ENCODE assay signal across 22 cellular contexts in the genomic region with DNA sequence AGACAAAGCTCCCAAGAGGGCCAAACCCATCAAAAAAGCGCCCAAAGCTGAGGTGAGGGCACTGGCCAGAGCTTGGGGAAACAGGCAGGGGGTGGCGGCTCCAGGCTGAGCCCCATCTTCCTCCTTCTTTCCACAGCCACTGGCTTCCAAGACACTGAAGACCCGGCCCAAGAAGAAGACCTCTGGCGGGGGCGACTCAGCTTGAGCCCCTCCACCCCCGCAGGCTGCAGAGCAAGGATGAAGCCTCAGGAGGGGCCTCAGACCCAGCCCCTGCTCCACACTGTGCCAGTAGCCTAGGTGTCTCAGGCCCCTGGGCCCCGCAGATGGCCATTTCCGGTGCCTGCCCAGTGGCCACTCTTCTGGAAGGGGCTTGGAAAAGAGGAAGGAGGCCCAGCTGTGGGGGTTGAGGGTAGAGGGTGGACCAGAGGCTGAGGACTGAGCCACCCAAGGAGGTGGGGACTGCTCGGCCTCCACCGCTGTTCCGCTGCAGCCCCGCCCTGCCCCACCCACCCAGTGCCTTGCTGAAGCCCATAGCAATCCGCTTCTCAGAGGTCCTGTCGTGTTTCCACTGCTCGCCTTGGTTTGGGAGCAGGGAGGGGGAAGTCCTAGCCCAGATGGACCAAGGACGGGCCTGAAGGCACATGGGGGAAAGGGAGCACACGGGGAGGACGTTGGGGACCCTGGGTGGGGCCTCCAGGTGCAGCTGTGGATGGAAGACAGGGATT. TPM values are rescaled to one million over a fixed set of nuclear protein-coding genes. Genes with fewer than 3 reads are reported as not detected.
DNase-seq lines count a peak whose midpoint lies in the region; ATAC-seq, FAIRE-seq and TF ChIP-seq lines count a peak whose summit lies in the region.
"Had no signal": no experiment of that assay in that cellular context is flagged by ENCODE, and none has a peak within 500 bp of the region (broad histone marks: within the 10 kb centered on the region; RNA-seq: fewer than 3 reads in every experiment).

No MANE protein-coding gene starts in this region.

- H3K27me3 ChIP-seq in K562 (ENCODE audit: control insufficient read depth in 2 of 2, insufficient read depth in 2 of 2, low read length in 2 of 2) = no peaks in the 10 kb centered on the region
- H3K27me3 ChIP-seq: BE2C had no signal

- H3K4me3 Mint-ChIP-seq in natural killer cell treated with Interleukin-12 subunit alpha and Interleukin-12 subunit beta and Interleukin-15 and Interleukin-18, amount 100 ng/mL, for 72 hours = no peak overlapping the region
- H3K4me3 Mint-ChIP-seq in natural killer cell (no peak overlapping the region), nephron progenitor cell (no peak overlapping the region)
- H3K4me3 Mint-ChIP-seq in activated naive CD8-positive, alpha-beta T cell treated with anti-CD3 and anti-CD28 coated beads, Interleukin-2, amount 50 U/mL, for 24 hours = no peak overlapping the region
- H3K4me3 Mint-ChIP-seq: CD8-positive, alpha-beta T cell; HFFc6 had no signal

- no peaks in the 10 kb centered on the region for H3K36me3 Mint-ChIP-seq in natural killer cell treated with Interleukin-12 subunit alpha and Interleukin-12 subunit beta and Interleukin-15 and Interleukin-18, amount 100 ng/mL, for 72 hours
- H3K36me3 Mint-ChIP-seq in natural killer cell = no peaks in the 10 kb centered on the region
- H3K36me3 Mint-ChIP-seq in nephron progenitor cell (ENCODE audit: low read depth) = peaks cover 5% of the 10 kb centered on the region
- no peaks in the 10 kb centered on the region for H3K36me3 Mint-ChIP-seq in activated naive CD8-positive, alpha-beta T cell treated with anti-CD3 and anti-CD28 coated beads, Interleukin-2, amount 50 U/mL, for 24 hours (ENCODE audit: low read depth)
- H3K36me3 Mint-ChIP-seq: CD8-positive, alpha-beta T cell had no signal

- no peak for TF ChIP-seq CTCF in natural killer cell (IDR thresholded peaks at IDR 0.05)
- TF ChIP-seq CTCF in K562 (IDR thresholded peaks at IDR 0.05 in 2 of 3, conservative IDR thresholded peaks at IDR 0.05 in 1 of 3; ENCODE audit: insufficient read depth in 2 of 3, low read depth in 1 of 3, low read length in 3 of 3) = no peak
- TF ChIP-seq CTCF in nephron progenitor cell (IDR thresholded peaks at IDR 0.05) = no peak

- no TSS peak for BruUV-seq in K562 (replicated peaks; lab: Mats Ljungman, UMichigan)

- WGBS in K562 (ENCODE audit: insufficient coverage, low coverage, missing lambda C conversion rate) = 32% methylated on average over 13 of the region's 18 CpGs

- no peak overlapping the region for H3K27ac ChIP-seq in K562 (ENCODE audit: extremely low read depth, low read depth, low read length)
- H3K27ac ChIP-seq: C4-2B had no signal

- no peaks in the 10 kb centered on the region for H3K36me3 ChIP-seq in K562 (ENCODE audit: control insufficient read depth, insufficient read depth, low read length)
- H3K36me3 ChIP-seq: BE2C had no signal

- H4K20me1 ChIP-seq in K562 (replicated peaks; ENCODE audit: control insufficient read depth, insufficient read depth, low read length) = no peaks in the 10 kb centered on the region

- TF ChIP-seq RAD21 in K562 (CRISPR knock-in tag; conservative IDR thresholded peaks at IDR 0.05 in 1 of 2, IDR thresholded peaks at IDR 0.05 in 1 of 2) = no peak

- intact Hi-C loops in natural killer cell (cut with micrococcal nuclease) (no loop called here), K562 (cut with micrococcal nuclease) (no loop called here)

- no peak overlapping the region for H3K4me2 ChIP-seq in K562 (ENCODE audit: insufficient read depth, low read length)

- no peaks in the 10 kb centered on the region for H3K27me3 Mint-ChIP-seq in natural killer cell treated with Interleukin-12 subunit alpha and Interleukin-12 subunit beta and Interleukin-15 and Interleukin-18, amount 100 ng/mL, for 72 hours
- peaks cover 0 to 4% of the 10 kb centered on the region in 2 donors for H3K27me3 Mint-ChIP-seq in natural killer cell (ENCODE audit: low read depth in 2 of 2)
- peaks cover 4% of the 10 kb centered on the region for H3K27me3 Mint-ChIP-seq in nephron progenitor cell (ENCODE audit: low read depth, poor library complexity)
- H3K27me3 Mint-ChIP-seq in activated naive CD8-positive, alpha-beta T cell treated with anti-CD3 and anti-CD28 coated beads, Interleukin-2, amount 50 U/mL, for 24 hours = peaks cover 4% of the 10 kb centered on the region

- TF ChIP-seq POLR2A in K562 (conservative IDR thresholded peaks at IDR 0.05) = no peak

- H3K9me1 ChIP-seq in K562 (ENCODE audit: control insufficient read depth, insufficient read depth, low read length) = no peaks in the 10 kb centered on the region

- ATAC-seq in natural killer cell treated with Interleukin-12 subunit alpha and Interleukin-12 subunit beta and Interleukin-15 and Interleukin-18, amount 100 ng/mL, for 72 hours = no peak
- ATAC-seq in natural killer cell = no peak
- peak; percentile 62 for ATAC-seq in K562
- ATAC-seq in activated naive CD8-positive, alpha-beta T cell treated with anti-CD3 and anti-CD28 coated beads, Interleukin-2, amount 50 U/mL, for 24 hours = no peak
- ATAC-seq: CD8-positive, alpha-beta T cell had no signal

- H3K4me3 ChIP-seq in K562 = no peak overlapping the region
- H3K4me3 ChIP-seq: HAP-1 had no signal

- POLR2A ChIA-PET in K562 (lab: Yijun Ruan, JAX) = interaction anchor here (0.5 to 0.6 kb wide), 2 partner anchors 39 to 86 kb away, joined by 3 read pairs; no protein-coding TSS in a partner anchor

- peak; percentile 29 for DNase-seq in natural killer cell treated with Interleukin-12 subunit alpha and Interleukin-12 subunit beta and Interleukin-15 and Interleukin-18, amount 100 ng/mL, for 72 hours (ENCODE audit: low spot score)
- DNase-seq in natural killer cell = no peak
- peak; percentile 60 to 76 (median 68) for DNase-seq in K562 (ENCODE audit: extremely low read depth in 1 of 4, low spot score in 3 of 4)
- DNase-seq in nephron progenitor cell = no peak
- no peak for DNase-seq in RKO (ENCODE audit: low spot score)
- DNase-seq in activated naive CD8-positive, alpha-beta T cell treated with anti-CD3 and anti-CD28 coated beads, Interleukin-2, amount 50 U/mL, for 24 hours = no peak
- DNase-seq in NCI-H1417 treated with DMSO at 0.1 percent for 48 hours (lab: John Stamatoyannopoulos, UW) = no peak
- DNase-seq: BE2C; CD8-positive, alpha-beta T cell; COR-L47; DMS153; DMS79 treated with DMSO at 0.1 percent for 48 hours; EL; GOT3; HFFc6 had no signal

- in situ Hi-C loops in K562 (cut with MboI) = no loop called here

- FAIRE-seq in K562 (lab: Jason Lieb, UNC) = no peak
- FAIRE-seq: A204.1, D721Med, G401.6, GM12891, GM19239 had no signal

- H3K79me2 ChIP-seq in K562 (ENCODE audit: control insufficient read depth, insufficient read depth, low read length) = no peaks in the 10 kb centered on the region

- H3K27ac Mint-ChIP-seq in natural killer cell treated with Interleukin-12 subunit alpha and Interleukin-12 subunit beta and Interleukin-15 and Interleukin-18, amount 100 ng/mL, for 72 hours = no peak overlapping the region
- H3K27ac Mint-ChIP-seq in natural killer cell (no peak overlapping the region), nephron progenitor cell (peak overlapping the region; percentile 51)
- no peak overlapping the region for H3K27ac Mint-ChIP-seq in activated naive CD8-positive, alpha-beta T cell treated with anti-CD3 and anti-CD28 coated beads, Interleukin-2, amount 50 U/mL, for 24 hours
- H3K27ac Mint-ChIP-seq: CD8-positive, alpha-beta T cell; HFFc6 had no signal

- CTCF ChIA-PET in K562 (lab: Yijun Ruan, JAX; ENCODE audit: low intra/inter-chr PET ratio) = no interaction called here

- H3K4me1 ChIP-seq in K562 (replicated peaks in 1 of 2; ENCODE audit: control insufficient read depth in 2 of 2, insufficient read depth in 2 of 2, low read length in 2 of 2) = peaks cover 9 to 38% of the 10 kb centered on the region in 2 experiments; a peak in 4 of 5 replicates

- H2AFZ ChIP-seq in K562 (ENCODE audit: low read depth, low read length) = peak overlapping the region; percentile 64; the same call in 1 of the 2 replicates

- peak overlapping the region in 1 of 2 experiments; percentile 78; a peak in 1 of 4 replicates for H3K9ac ChIP-seq in K562 (ENCODE audit: insufficient read depth in 1 of 2, low read depth in 2 of 2, low read length in 2 of 2)

- H3K9me3 ChIP-seq in K562 (replicated peaks; ENCODE audit: control insufficient read depth, insufficient read depth, low read depth, low read length) = no peaks in the 10 kb centered on the region
- H3K9me3 ChIP-seq: BE2C, HAP-1 had no signal

- no peaks in the 10 kb centered on the region for H3K9me3 Mint-ChIP-seq in natural killer cell treated with Interleukin-12 subunit alpha and Interleukin-12 subunit beta and Interleukin-15 and Interleukin-18, amount 100 ng/mL, for 72 hours
- no peaks in the 10 kb centered on the region for H3K9me3 Mint-ChIP-seq in natural killer cell
- no peaks in the 10 kb centered on the region for H3K9me3 Mint-ChIP-seq in nephron progenitor cell
- H3K9me3 Mint-ChIP-seq in activated naive CD8-positive, alpha-beta T cell treated with anti-CD3 and anti-CD28 coated beads, Interleukin-2, amount 50 U/mL, for 24 hours = no peaks in the 10 kb centered on the region
- H3K9me3 Mint-ChIP-seq: CD8-positive, alpha-beta T cell; HFFc6 had no signal

- peaks cover 0 to 5% of the 10 kb centered on the region in 2 donors for H3K4me1 Mint-ChIP-seq in natural killer cell treated with Interleukin-12 subunit alpha and Interleukin-12 subunit beta and Interleukin-15 and Interleukin-18, amount 100 ng/mL, for 72 hours (ENCODE audit: low read depth in 2 of 2)
- H3K4me1 Mint-ChIP-seq in natural killer cell (peaks cover 5 to 7% of the 10 kb centered on the region in 2 donors), nephron progenitor cell (peaks cover 47% of the 10 kb centered on the region)
- H3K4me1 Mint-ChIP-seq in activated naive CD8-positive, alpha-beta T cell treated with anti-CD3 and anti-CD28 coated beads, Interleukin-2, amount 50 U/mL, for 24 hours = peaks cover 6% of the 10 kb centered on the region

- no peak for TF ChIP-seq EP300 in K562 (IDR thresholded peaks at IDR 0.05; ENCODE audit: low read length)

RNA-seq across cellular contexts. Expression of a gene that starts 6.9 kb away (rescaled TPM):
- under 1 TPM in 1 of 2 donors, not detected in 1; 0.75 TPM for total RNA-seq in natural killer cell treated with Interleukin-12 subunit alpha and Interleukin-12 subunit beta and Interleukin-15 and Interleukin-18, amount 100 ng/mL, for 72 hours
- total RNA-seq in natural killer cell = under 1 TPM; 0.28 to 0.79 (median 0.66) TPM
- total RNA-seq in K562 (2011; cell fraction: chromatin; rRNA removed; ENCODE audit: low replicate concordance) = 0.30 and 2.6 TPM in 2 replicates
- total RNA-seq in K562 (2011; cell fraction: nucleolus; rRNA removed) = 0.67 and 0.92 TPM in 2 replicates
- total RNA-seq in K562 (2011; cell fraction: nucleoplasm; rRNA removed) = 0.76 and 1.8 TPM in 2 replicates
- total RNA-seq in K562 (2014; rRNA removed) = 0.09 and 0.49 TPM in 2 replicates
- 0.11 TPM in 1 of 2 replicates, not detected in the other for total RNA-seq in K562 (2014; rRNA removed; fragmentation: Illumina TruSeq; extraction: Trizol)
- total RNA-seq in K562 (2015; rRNA removed; fragmentation: Illumina TruSeq; extraction: Trizol) = 0.26 and 0.29 TPM in 2 replicates
- total RNA-seq in K562 (2021) = 0.44 and 0.63 TPM in 2 replicates
- 0.69 and 1.1 TPM in 2 replicates for polyA plus RNA-seq in K562 (2011; rRNA removed)
- 1.3 and 1.6 TPM in 2 replicates for polyA plus RNA-seq in K562 (2011; cell fraction: cytosol; rRNA removed)
- polyA plus RNA-seq in K562 (2011; cell fraction: nucleus; rRNA removed) = 2.2 and 3.1 TPM in 2 replicates
- 0.42 TPM in 2 replicates for polyA plus RNA-seq in K562 (2012)
- 0.13 and 0.54 TPM in 2 replicates for polyA plus RNA-seq in K562 (2014; fragmentation: Illumina TruSeq; extraction: Trizol)
- under 1 TPM in 1 of 2 experiments, not detected in 1; 0.03 TPM for polyA plus RNA-seq in K562 (2014; fragmentation: Nextera tagmentation; extraction: Ambion mirVana)
- 0.05 and 0.32 TPM in 2 replicates for polyA plus RNA-seq in K562 (2014; rRNA removed)
- polyA minus RNA-seq in K562 (2011; rRNA and poly(A)+ RNA removed) = 0.99 and 2.2 TPM in 2 replicates
- 0.95 TPM in 1 of 2 replicates, not detected in the other for polyA minus RNA-seq in K562 (2011; cell fraction: cytosol; rRNA and poly(A)+ RNA removed)
- polyA minus RNA-seq in K562 (2011; cell fraction: nucleus; rRNA and poly(A)+ RNA removed) = 0.11 and 0.67 TPM in 2 replicates

RNA-seq across cellular contexts. Expression of a gene that starts 19.6 kb away (rescaled TPM):
- total RNA-seq in natural killer cell treated with Interleukin-12 subunit alpha and Interleukin-12 subunit beta and Interleukin-15 and Interleukin-18, amount 100 ng/mL, for 72 hours = 10 to 100 TPM in 1 of 2 donors, 1 to 10 TPM in 1; 8.5 to 11.2 TPM
- total RNA-seq in natural killer cell (100 to 1,000 TPM in 1 of 3 donors, 10 to 100 TPM in 2; 52.1 to 137 (median 84.8) TPM), K562 (2014; rRNA removed) (10.1 and 32.7 TPM in 2 replicates), K562 (2014; rRNA removed; fragmentation: Illumina TruSeq; extraction: Trizol) (12.0 and 19.7 TPM in 2 replicates), K562 (2015; rRNA removed; fragmentation: Illumina TruSeq; extraction: Trizol) (1.3 and 1.7 TPM in 2 replicates), K562 (2021) (77.0 and 135 TPM in 2 replicates)
- total RNA-seq in K562 (2011; cell fraction: chromatin; rRNA removed; ENCODE audit: low replicate concordance) = 105 and 112 TPM in 2 replicates
- total RNA-seq in K562 (2011; cell fraction: nucleolus; rRNA removed) = 51.7 and 57.5 TPM in 2 replicates
- 70.1 and 77.6 TPM in 2 replicates for total RNA-seq in K562 (2011; cell fraction: nucleoplasm; rRNA removed)
- polyA plus RNA-seq in K562 (2011; rRNA removed) (9.0 and 12.2 TPM in 2 replicates), K562 (2014; fragmentation: Illumina TruSeq; extraction: Trizol) (78.6 and 132 TPM in 2 replicates), K562 (2014; fragmentation: Nextera tagmentation; extraction: Ambion mirVana) (10 to 100 TPM; 21.5 to 43.6 TPM), K562 (2014; rRNA removed) (54.7 and 102 TPM in 2 replicates)
- 10.0 and 22.8 TPM in 2 replicates for polyA plus RNA-seq in K562 (2011; cell fraction: cytosol; rRNA removed)
- polyA plus RNA-seq in K562 (2011; cell fraction: nucleus; rRNA removed) = 25.0 and 99.0 TPM in 2 replicates
- polyA plus RNA-seq in K562 (2012) = 195 and 197 TPM in 2 replicates
- 8.4 and 15.0 TPM in 2 replicates for polyA minus RNA-seq in K562 (2011; rRNA and poly(A)+ RNA removed)
- 36.2 and 53.5 TPM in 2 replicates for polyA minus RNA-seq in K562 (2011; cell fraction: cytosol; rRNA and poly(A)+ RNA removed)
- 13.7 and 30.8 TPM in 2 replicates for polyA minus RNA-seq in K562 (2011; cell fraction: nucleus; rRNA and poly(A)+ RNA removed)

Comparison
In these comparisons a context has a peak if more than half of its experiments do, and no peak if none do; other contexts are left out.
1. DNase-seq: peak in natural killer cell treated with Interleukin-12 subunit alpha and Interleukin-12 subunit beta and Interleukin-15 and Interleukin-18, amount 100 ng/mL, for 72 hours (single experiment) and K562 (4 of 4); none in natural killer cell (single experiment), nephron progenitor cell (single experiment), RKO (single experiment), activated naive CD8-positive, alpha-beta T cell treated with anti-CD3 and anti-CD28 coated beads, Interleukin-2, amount 50 U/mL, for 24 hours (single experiment) and NCI-H1417 treated with DMSO at 0.1 percent for 48 hours (single experiment).